ENCODE assay signal across 10 cellular contexts in the genomic region with DNA sequence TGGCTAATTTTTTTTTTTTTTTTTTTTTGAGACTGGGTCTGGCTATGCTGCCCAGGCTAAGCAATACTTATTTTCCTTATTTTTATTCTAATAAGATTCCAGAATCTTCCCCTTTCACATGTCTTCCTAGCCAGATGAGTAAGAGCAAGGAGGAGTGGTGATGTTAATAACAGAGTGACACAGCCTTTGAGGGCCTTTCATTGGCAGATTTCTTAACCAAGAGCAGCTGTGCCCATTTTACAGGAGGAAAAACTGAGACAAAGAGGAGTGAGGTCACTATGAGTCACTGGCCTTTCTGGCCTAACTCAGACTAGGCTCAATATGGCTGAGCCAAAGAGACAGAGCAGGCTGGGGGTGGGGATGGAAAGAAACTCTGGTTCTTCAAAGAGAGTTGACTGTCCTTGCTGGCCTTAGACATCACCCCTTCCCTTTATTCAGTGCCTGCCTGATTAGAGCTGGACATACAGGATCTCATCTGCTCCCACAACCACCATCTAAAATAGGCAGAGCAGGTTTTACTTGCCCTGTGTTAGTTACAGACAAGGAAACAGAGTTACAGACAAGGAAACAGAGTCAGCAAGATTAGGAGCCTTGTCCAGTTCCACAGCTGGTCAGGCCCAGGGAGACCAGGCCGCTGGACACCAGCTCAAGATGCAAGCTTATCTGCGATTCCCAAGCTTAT. TPM values are rescaled to one million over a fixed set of nuclear protein-coding genes. Genes with fewer than 3 reads are reported as not detected.
DNase-seq lines count a peak whose midpoint lies in the region; ATAC-seq and TF ChIP-seq lines count a peak whose summit lies in the region.
"Had no signal": no experiment of that assay in that cellular context is flagged by ENCODE, and none has a peak within 500 bp of the region (broad histone marks: within the 10 kb centered on the region; RNA-seq: fewer than 3 reads in every experiment).

No MANE protein-coding gene starts in this region.

- in situ Hi-C loops in HAP-1 (cut with MboI; ENCODE audit: low sequenced_read_pairs) = no loop called here

- no peaks in the 10 kb centered on the region for H3K9me3 ChIP-seq in stomach
- H3K9me3 ChIP-seq in HAP-1 = no peaks in the 10 kb centered on the region

- TF ChIP-seq CTCF in epithelial cell of esophagus (IDR thresholded peaks at IDR 0.05; ENCODE audit: insufficient read depth, low read depth, low read length, missing control alignments) (no peak), stomach (IDR thresholded peaks at IDR 0.05) (no peak)

- no peak for TF ChIP-seq POLR2A in stomach (IDR thresholded peaks at IDR 0.05)

- intact Hi-C loops in stomach (cut with DNase I; ENCODE audit: low total_unique reads) = no loop called here

- H3K27me3 ChIP-seq in stomach = no peaks in the 10 kb centered on the region
- H3K27me3 ChIP-seq in HAP-1 (ENCODE audit: low read depth) = no peaks in the 10 kb centered on the region

- DNase-seq in activated effector memory CD4-positive, alpha-beta T cell treated with anti-CD3 and anti-CD28 coated beads, Interleukin-2, amount 50 U/mL, for 16 hours = peak; percentile 69
- DNase-seq in activated effector memory CD4-positive, alpha-beta T cell treated with Interleukin-2 at 50 U/mL for 16 hours = no peak
- no peak for DNase-seq in T-cell
- peak; percentile 35 for DNase-seq in epithelial cell of esophagus (ENCODE audit: low read depth)
- DNase-seq in stomach = no peak
- DNase-seq in HAP-1 (ENCODE audit: low spot score in 2 of 2) = no peak
- no peak for DNase-seq in pons (ENCODE audit: low spot score)
- DNase-seq in NCI-H2107 treated with DMSO at 0.1 percent for 48 hours (lab: John Stamatoyannopoulos, UW; ENCODE audit: unreplicated experiment) = no peak
- DNase-seq: MM.1S, naive B cell had no signal

- WGBS in stomach, 5 donors = 52 to 80% (median 62%) methylated on average over 2 of the region's 2 CpGs

- CTCF ChIA-PET in T-cell (lab: Charles Lee) = interaction anchor here in 1 of 2 donors (0.7 kb wide), 1 partner anchor 64 kb away, joined by 6 read pairs; no protein-coding TSS in a partner anchor

- H3K4me1 Mint-ChIP-seq in T-cell = peaks cover 59 to 80% (median 67%) of the 10 kb centered on the region in 3 donors

- no peaks in the 10 kb centered on the region for H3K36me3 Mint-ChIP-seq in T-cell
- H3K36me3 Mint-ChIP-seq: naive B cell had no signal

- H3K4me3 ChIP-seq in epithelial cell of esophagus (ENCODE audit: low read length) = no peak overlapping the region
- H3K4me3 ChIP-seq in stomach = no peak overlapping the region
- no peak overlapping the region for H3K4me3 ChIP-seq in HAP-1

- no peak for ATAC-seq in T-cell (replicated peaks in 1 of 4)

- POLR2A ChIA-PET in T-cell (lab: Charles Lee) = interaction anchor here in 1 of 2 donors (0.6 kb wide), 1 partner anchor 54 kb away, joined by 3 read pairs; no protein-coding TSS in a partner anchor

- peak overlapping the region; percentile 36 to 64 for H3K27ac Mint-ChIP-seq in T-cell

- no peaks in the 10 kb centered on the region for H3K9me3 Mint-ChIP-seq in T-cell
- H3K9me3 Mint-ChIP-seq: naive B cell had no signal

- peak overlapping the region in 1 of 3 donors; percentile 37 for H3K4me3 Mint-ChIP-seq in T-cell
- H3K4me3 Mint-ChIP-seq: naive B cell had no signal

- no peak for TF ChIP-seq EP300 in stomach (IDR thresholded peaks at IDR 0.05)

- H3K4me1 ChIP-seq in stomach (peaks cover 65 to 85% (median 75%) of the 10 kb centered on the region in 4 donors), HAP-1 (no peaks in the 10 kb centered on the region)

- H3K36me3 ChIP-seq in stomach (no peaks in the 10 kb centered on the region), HAP-1 (replicated peaks) (no peaks in the 10 kb centered on the region)

- H3K27ac ChIP-seq in stomach = peak overlapping the region; percentile 88 to 97 (median 94)

- H3K27me3 Mint-ChIP-seq in T-cell = no peaks in the 10 kb centered on the region

RNA-seq across cellular contexts. Expression of gene TOB1, which starts 50.0 kb away (rescaled TPM):
- total RNA-seq in T-cell (100 to 1,000 TPM in 2 of 5 donors, 10 to 100 TPM in 3; 75.4 to 310 (median 92.6) TPM), stomach (100 to 1,000 TPM in 3 of 5 donors, 10 to 100 TPM in 2; 69.4 to 346 (median 100) TPM)
- polyA plus RNA-seq in stomach = 10 to 100 TPM; 30.1 to 40.0 (median 39.9) TPM

Comparison
In these comparisons a context has a peak if more than half of its experiments do, and no peak if none do; other contexts are left out.
1. DNase-seq: peak in activated effector memory CD4-positive, alpha-beta T cell treated with anti-CD3 and anti-CD28 coated beads, Interleukin-2, amount 50 U/mL, for 16 hours (single experiment) and epithelial cell of esophagus (single experiment); none in activated effector memory CD4-positive, alpha-beta T cell treated with Interleukin-2 at 50 U/mL for 16 hours (single experiment), T-cell (0 of 34), stomach (single experiment), HAP-1 (0 of 2), pons (single experiment) and NCI-H2107 treated with DMSO at 0.1 percent for 48 hours (single experiment).